Comparison of ENCODE assay signal across 12 cellular contexts in genomic region chrX:56762220-56762619, GRCh38. TPM values are rescaled to one million over a fixed set of nuclear protein-coding genes. Genes with fewer than 3 reads are reported as not detected.
A peak's percentile ranks its signal among the peaks of the same experiment; 100 is the strongest.
DNase-seq lines count a peak whose midpoint lies in the region; ATAC-seq and TF ChIP-seq lines count a peak whose summit lies in the region.
"Had no signal": no experiment of that assay in that cellular context is flagged by ENCODE, and none has a peak within 500 bp of the region (broad histone marks: within the 10 kb centered on the region; RNA-seq: fewer than 3 reads in every experiment).

No MANE protein-coding gene starts in this region.

- peak overlapping the region; percentile 75 for H3K4me3 Mint-ChIP-seq in activated CD8-positive, alpha-beta memory T cell treated with anti-CD3 and anti-CD28 coated beads, Interleukin-2, amount 10 ng/mL, durations not matched to agents 7 days and 5 days
- H3K4me3 Mint-ChIP-seq in WTC11, result no peak overlapping the region

- POLR2A ChIA-PET in WTC11 (lab: Charles Lee), result no interaction called here

- no peak for DNase-seq in activated CD8-positive, alpha-beta memory T cell treated with anti-CD3 and anti-CD28 coated beads, Interleukin-2, amount 10 ng/mL, durations not matched to agents 7 days and 5 days
- DNase-seq in activated CD8-positive, alpha-beta memory T cell treated with anti-CD3 and anti-CD28 coated beads, Interleukin-2, amount 50 U/mL, for 48 hours, result no peak
- DNase-seq in WTC11 (ENCODE audit: low spot score), result no peak
- no peak for DNase-seq in stimulated activated naive CD8-positive, alpha-beta T cell treated with anti-CD3 and anti-CD28 coated beads, Interleukin-15, Interleukin-2, amounts not matched to agents 100 U/mL and 50 U/mL, for 24 hours
- DNase-seq in OCI-M2 (lab: John Stamatoyannopoulos, UW; ENCODE audit: unreplicated experiment), result no peak
- no peak for DNase-seq in NCI-H748 (lab: John Stamatoyannopoulos, UW; ENCODE audit: unreplicated experiment)
- DNase-seq in NCI-H2107 treated with DMSO at 0.1 percent for 48 hours (lab: John Stamatoyannopoulos, UW; ENCODE audit: unreplicated experiment), result no peak
- DNase-seq: amniotic stem cell, left lung, small intestine, substantia nigra had no signal

- peaks cover 56% of the 10 kb centered on the region for H3K4me1 Mint-ChIP-seq in activated CD8-positive, alpha-beta memory T cell treated with anti-CD3 and anti-CD28 coated beads, Interleukin-2, amount 10 ng/mL, durations not matched to agents 7 days and 5 days
- peaks cover 24% of the 10 kb centered on the region for H3K4me1 Mint-ChIP-seq in WTC11

- peak overlapping the region; percentile 90 for H3K27ac Mint-ChIP-seq in activated CD8-positive, alpha-beta memory T cell treated with anti-CD3 and anti-CD28 coated beads, Interleukin-2, amount 10 ng/mL, durations not matched to agents 7 days and 5 days
- peak overlapping the region; percentile 15 for H3K27ac Mint-ChIP-seq in WTC11

- ATAC-seq in activated CD8-positive, alpha-beta memory T cell treated with anti-CD3 and anti-CD28 coated beads, Interleukin-2, amount 10 ng/mL, durations not matched to agents 7 days and 5 days, result peak; percentile 41
- ATAC-seq in HG02759 (IDR thresholded peaks at IDR 0.05; ENCODE audit: unreplicated experiment) (peak; percentile 38), WTC11 (no peak)
- peak; percentile 59 for ATAC-seq in stimulated activated naive CD8-positive, alpha-beta T cell treated with anti-CD3 and anti-CD28 coated beads, Interleukin-15, Interleukin-2, amounts not matched to agents 100 U/mL and 50 U/mL, for 24 hours
- ATAC-seq: left lung had no signal

- no peaks in the 10 kb centered on the region for H3K27me3 Mint-ChIP-seq in activated CD8-positive, alpha-beta memory T cell treated with anti-CD3 and anti-CD28 coated beads, Interleukin-2, amount 10 ng/mL, durations not matched to agents 7 days and 5 days
- no peaks in the 10 kb centered on the region for H3K27me3 Mint-ChIP-seq in WTC11 (ENCODE audit: low read depth)

- peaks cover 2% of the 10 kb centered on the region for H3K36me3 Mint-ChIP-seq in activated CD8-positive, alpha-beta memory T cell treated with anti-CD3 and anti-CD28 coated beads, Interleukin-2, amount 10 ng/mL, durations not matched to agents 7 days and 5 days
- H3K36me3 Mint-ChIP-seq in WTC11, result peaks cover 2% of the 10 kb centered on the region; the same call in 1 of the 2 replicates

- TF ChIP-seq CTCF in WTC11 (IDR thresholded peaks at IDR 0.05), result no peak

- CTCF ChIA-PET in activated CD8-positive, alpha-beta memory T cell treated with anti-CD3 and anti-CD28 coated beads, Interleukin-2, amount 10 ng/mL, durations not matched to agents 7 days and 5 days (lab: Charles Lee), result no interaction called here
- CTCF ChIA-PET in WTC11 (lab: Charles Lee), result no interaction called here

- H3K9me3 Mint-ChIP-seq in activated CD8-positive, alpha-beta memory T cell treated with anti-CD3 and anti-CD28 coated beads, Interleukin-2, amount 10 ng/mL, durations not matched to agents 7 days and 5 days (ENCODE audit: low read depth), result no peaks in the 10 kb centered on the region
- H3K9me3 Mint-ChIP-seq in WTC11, result no peaks in the 10 kb centered on the region

TF ChIP-seq in WTC11, 78 proteins besides CTCF, POLR2A, EP300 and RAD21:
- TF ChIP-seq ZNF317 (CRISPR knock-in tag; IDR thresholded peaks at IDR 0.05; ENCODE audit: borderline replicate concordance, low read depth), result no peak
- TF ChIP-seq CDX4 (CRISPR knock-in tag; IDR thresholded peaks at IDR 0.05; ENCODE audit: borderline replicate concordance), result no peak
- TF ChIP-seq GTF2I (CRISPR knock-in tag; conservative IDR thresholded peaks at IDR 0.05), result no peak
- no peak for TF ChIP-seq IRF2 (CRISPR knock-in tag; IDR thresholded peaks at IDR 0.05; ENCODE audit: borderline replicate concordance, low read depth)
- no peak for TF ChIP-seq ATF6 (CRISPR knock-in tag; IDR thresholded peaks at IDR 0.05)
- TF ChIP-seq CBFB (CRISPR knock-in tag; IDR thresholded peaks at IDR 0.05; ENCODE audit: low read depth), result no peak
- no peak for TF ChIP-seq EMX1 (CRISPR knock-in tag; IDR thresholded peaks at IDR 0.05)
- no peak for TF ChIP-seq MXD4 (CRISPR knock-in tag; IDR thresholded peaks at IDR 0.05; ENCODE audit: borderline replicate concordance)
- TF ChIP-seq MAX (CRISPR knock-in tag; IDR thresholded peaks at IDR 0.05), result no peak
- TF ChIP-seq CREB1 (CRISPR knock-in tag; IDR thresholded peaks at IDR 0.05), result no peak
- no peak for TF ChIP-seq ATF3 (CRISPR knock-in tag; conservative IDR thresholded peaks at IDR 0.05)
- TF ChIP-seq GRHL2 (CRISPR knock-in tag; IDR thresholded peaks at IDR 0.05; ENCODE audit: insufficient replicate concordance, severe bottlenecking), result no peak
- no peak for TF ChIP-seq ZNF396 (CRISPR knock-in tag; IDR thresholded peaks at IDR 0.05; ENCODE audit: borderline replicate concordance)

RNA-seq across cellular contexts. Expression of gene NBDY, which starts 33.2 kb away (rescaled TPM):
- total RNA-seq in activated CD8-positive, alpha-beta memory T cell treated with anti-CD3 and anti-CD28 coated beads, Interleukin-2, amount 10 ng/mL, durations not matched to agents 7 days and 5 days, result 10 to 100 TPM; 30.4 to 40.1 TPM
- total RNA-seq in WTC11 (2021), result 44.7 to 62.0 TPM (median 59.5 TPM) in 3 replicates
